ENCODE assay signal across 2 cellular contexts in genomic region chr5:81768960-81769452, GRCh38.
TF ChIP-seq lines count a peak whose summit lies in the region.

No MANE protein-coding gene starts in this region.

TF ChIP-seq in HepG2, 621 proteins besides CTCF, POLR2A, EP300 and RAD21:
- TF ChIP-seq ZNF704 (CRISPR knock-in tag; IDR thresholded peaks at IDR 0.05; ENCODE audit: borderline replicate concordance) (no peak), ATAD3A (CRISPR knock-in tag; IDR thresholded peaks at IDR 0.05) (no peak), REPIN1 (CRISPR knock-in tag; IDR thresholded peaks at IDR 0.05; ENCODE audit: borderline replicate concordance, low read depth) (no peak), CREB1 (IDR thresholded peaks at IDR 0.05) (peak; percentile 74), CREB1 (CRISPR knock-in tag; IDR thresholded peaks at IDR 0.05) (no peak), FOSL2 (CRISPR knock-in tag; IDR thresholded peaks at IDR 0.05) (peak; percentile 31; the same call in 1 of the 2 replicates)

TF ChIP-seq in SK-N-SH, 30 proteins besides CTCF, POLR2A, EP300 and RAD21 (continued from another document):
- TF ChIP-seq MXI1 (IDR thresholded peaks at IDR 0.05; ENCODE audit: low read depth, low read length) (no peak), JUND (IDR thresholded peaks at IDR 0.05) (peak; percentile 56), PBX3 (IDR thresholded peaks at IDR 0.05) (peak; percentile 42), RFX5 (IDR thresholded peaks at IDR 0.05; ENCODE audit: low read length) (no peak), REST (IDR thresholded peaks at IDR 0.05; ENCODE audit: low read depth, low read length) (no peak), MEF2A (IDR thresholded peaks at IDR 0.05; ENCODE audit: borderline replicate concordance, low read depth) (no peak), ELF1 (IDR thresholded peaks at IDR 0.05) (no peak), USF2 (IDR thresholded peaks at IDR 0.05; ENCODE audit: borderline replicate concordance, low read depth, low read length) (no peak)
TF ChIP-seq in SK-N-SH: peak in this region for 3.
